In the genomic region with DNA sequence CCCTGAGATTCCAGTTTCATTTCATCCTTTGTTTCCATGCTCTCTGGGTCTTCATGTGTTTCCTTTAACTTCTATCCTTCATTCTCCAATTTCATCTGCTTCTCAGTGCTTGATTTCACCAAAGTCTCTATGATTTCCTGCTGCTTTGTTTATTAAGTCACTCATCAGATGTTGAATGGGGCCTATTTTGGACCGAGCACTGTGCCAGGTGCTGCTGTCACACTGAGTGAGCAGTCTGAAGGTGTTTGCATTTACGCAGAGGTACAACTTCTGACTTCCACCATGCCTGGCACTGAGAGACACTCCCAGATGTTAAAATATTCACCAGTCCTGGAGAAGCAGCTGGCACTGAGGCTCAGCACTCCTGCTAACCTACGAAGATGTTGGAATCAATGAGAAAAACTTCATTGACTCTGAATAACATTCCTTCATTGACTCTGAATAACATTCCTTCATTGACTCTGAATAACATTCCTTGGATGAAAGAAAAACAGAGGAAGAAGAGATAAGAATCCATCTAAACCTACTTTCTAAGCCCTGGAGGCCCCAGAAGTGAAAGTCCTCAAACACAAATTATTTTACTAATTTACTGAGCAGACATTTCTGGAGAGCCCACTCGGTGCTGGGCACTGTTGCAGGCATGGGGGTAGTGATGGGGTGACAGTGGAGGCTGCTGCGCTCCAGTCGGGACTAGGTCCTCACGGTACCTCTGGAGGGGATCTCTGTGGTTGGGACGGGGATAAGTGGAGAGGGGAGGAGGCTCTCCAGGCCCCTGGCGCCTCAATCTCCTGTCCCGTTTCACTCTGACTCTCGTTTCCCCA, we compare ENCODE assay signal across 1 cellular context.
TF ChIP-seq lines count a peak whose summit lies in the region.

No MANE protein-coding gene starts in this region.

TF ChIP-seq in WTC11, 78 proteins besides CTCF, POLR2A, EP300 and RAD21 (continued from another document):
- TF ChIP-seq, protein P1, sequence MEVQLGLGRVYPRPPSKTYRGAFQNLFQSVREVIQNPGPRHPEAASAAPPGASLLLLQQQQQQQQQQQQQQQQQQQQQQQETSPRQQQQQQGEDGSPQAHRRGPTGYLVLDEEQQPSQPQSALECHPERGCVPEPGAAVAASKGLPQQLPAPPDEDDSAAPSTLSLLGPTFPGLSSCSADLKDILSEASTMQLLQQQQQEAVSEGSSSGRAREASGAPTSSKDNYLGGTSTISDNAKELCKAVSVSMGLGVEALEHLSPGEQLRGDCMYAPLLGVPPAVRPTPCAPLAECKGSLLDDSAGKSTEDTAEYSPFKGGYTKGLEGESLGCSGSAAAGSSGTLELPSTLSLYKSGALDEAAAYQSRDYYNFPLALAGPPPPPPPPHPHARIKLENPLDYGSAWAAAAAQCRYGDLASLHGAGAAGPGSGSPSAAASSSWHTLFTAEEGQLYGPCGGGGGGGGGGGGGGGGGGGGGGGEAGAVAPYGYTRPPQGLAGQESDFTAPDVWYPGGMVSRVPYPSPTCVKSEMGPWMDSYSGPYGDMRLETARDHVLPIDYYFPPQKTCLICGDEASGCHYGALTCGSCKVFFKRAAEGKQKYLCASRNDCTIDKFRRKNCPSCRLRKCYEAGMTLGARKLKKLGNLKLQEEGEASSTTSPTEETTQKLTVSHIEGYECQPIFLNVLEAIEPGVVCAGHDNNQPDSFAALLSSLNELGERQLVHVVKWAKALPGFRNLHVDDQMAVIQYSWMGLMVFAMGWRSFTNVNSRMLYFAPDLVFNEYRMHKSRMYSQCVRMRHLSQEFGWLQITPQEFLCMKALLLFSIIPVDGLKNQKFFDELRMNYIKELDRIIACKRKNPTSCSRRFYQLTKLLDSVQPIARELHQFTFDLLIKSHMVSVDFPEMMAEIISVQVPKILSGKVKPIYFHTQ (CRISPR knock-in tag; IDR thresholded peaks at IDR 0.05): no peak
- TF ChIP-seq RELA (CRISPR knock-in tag; IDR thresholded peaks at IDR 0.05; ENCODE audit: borderline replicate concordance) (no peak), JAZF1 (CRISPR knock-in tag; IDR thresholded peaks at IDR 0.05) (no peak), MXD4 (CRISPR knock-in tag; IDR thresholded peaks at IDR 0.05; ENCODE audit: borderline replicate concordance) (0 out of 2 replicates have a peak, but pooled peaks have one; percentile 32), MYBL2 (CRISPR knock-in tag; IDR thresholded peaks at IDR 0.05) (no peak), CREM (CRISPR knock-in tag; IDR thresholded peaks at IDR 0.05) (no peak), RORB (CRISPR knock-in tag; IDR thresholded peaks at IDR 0.05) (no peak), GABPB1 (CRISPR knock-in tag; IDR thresholded peaks at IDR 0.05) (no peak), KAT7 (CRISPR knock-in tag; IDR thresholded peaks at IDR 0.05; ENCODE audit: borderline replicate concordance) (no peak), TEAD1 (CRISPR knock-in tag; IDR thresholded peaks at IDR 0.05) (peak; percentile 67; the same call in 1 of the 2 replicates), GTF2I (CRISPR knock-in tag; conservative IDR thresholded peaks at IDR 0.05) (no peak), ZNF121 (CRISPR knock-in tag; IDR thresholded peaks at IDR 0.05) (peak; percentile 99), ZNF396 (CRISPR knock-in tag; IDR thresholded peaks at IDR 0.05; ENCODE audit: borderline replicate concordance) (no peak), ZNF138 (CRISPR knock-in tag; conservative IDR thresholded peaks at IDR 0.05) (no peak), NR2C2 (CRISPR knock-in tag; IDR thresholded peaks at IDR 0.05) (no peak), GRHL2 (CRISPR knock-in tag; IDR thresholded peaks at IDR 0.05; ENCODE audit: insufficient replicate concordance, severe bottlenecking) (no peak), NR3C1 (CRISPR knock-in tag; conservative IDR thresholded peaks at IDR 0.05; ENCODE audit: low read depth) (no peak), ZNF219 (CRISPR knock-in tag; IDR thresholded peaks at IDR 0.05; ENCODE audit: borderline replicate concordance) (no peak), ZNF423 (CRISPR knock-in tag; IDR thresholded peaks at IDR 0.05) (0 out of 2 replicates have a peak, but pooled peaks have one; percentile 1), ZNF671 (CRISPR knock-in tag; IDR thresholded peaks at IDR 0.05) (no peak), NFATC4 (CRISPR knock-in tag; IDR thresholded peaks at IDR 0.05) (no peak), JUN (CRISPR knock-in tag; IDR thresholded peaks at IDR 0.05) (no peak), TP53 (CRISPR knock-in tag; IDR thresholded peaks at IDR 0.05) (no peak)
- TF ChIP-seq, protein P2, sequence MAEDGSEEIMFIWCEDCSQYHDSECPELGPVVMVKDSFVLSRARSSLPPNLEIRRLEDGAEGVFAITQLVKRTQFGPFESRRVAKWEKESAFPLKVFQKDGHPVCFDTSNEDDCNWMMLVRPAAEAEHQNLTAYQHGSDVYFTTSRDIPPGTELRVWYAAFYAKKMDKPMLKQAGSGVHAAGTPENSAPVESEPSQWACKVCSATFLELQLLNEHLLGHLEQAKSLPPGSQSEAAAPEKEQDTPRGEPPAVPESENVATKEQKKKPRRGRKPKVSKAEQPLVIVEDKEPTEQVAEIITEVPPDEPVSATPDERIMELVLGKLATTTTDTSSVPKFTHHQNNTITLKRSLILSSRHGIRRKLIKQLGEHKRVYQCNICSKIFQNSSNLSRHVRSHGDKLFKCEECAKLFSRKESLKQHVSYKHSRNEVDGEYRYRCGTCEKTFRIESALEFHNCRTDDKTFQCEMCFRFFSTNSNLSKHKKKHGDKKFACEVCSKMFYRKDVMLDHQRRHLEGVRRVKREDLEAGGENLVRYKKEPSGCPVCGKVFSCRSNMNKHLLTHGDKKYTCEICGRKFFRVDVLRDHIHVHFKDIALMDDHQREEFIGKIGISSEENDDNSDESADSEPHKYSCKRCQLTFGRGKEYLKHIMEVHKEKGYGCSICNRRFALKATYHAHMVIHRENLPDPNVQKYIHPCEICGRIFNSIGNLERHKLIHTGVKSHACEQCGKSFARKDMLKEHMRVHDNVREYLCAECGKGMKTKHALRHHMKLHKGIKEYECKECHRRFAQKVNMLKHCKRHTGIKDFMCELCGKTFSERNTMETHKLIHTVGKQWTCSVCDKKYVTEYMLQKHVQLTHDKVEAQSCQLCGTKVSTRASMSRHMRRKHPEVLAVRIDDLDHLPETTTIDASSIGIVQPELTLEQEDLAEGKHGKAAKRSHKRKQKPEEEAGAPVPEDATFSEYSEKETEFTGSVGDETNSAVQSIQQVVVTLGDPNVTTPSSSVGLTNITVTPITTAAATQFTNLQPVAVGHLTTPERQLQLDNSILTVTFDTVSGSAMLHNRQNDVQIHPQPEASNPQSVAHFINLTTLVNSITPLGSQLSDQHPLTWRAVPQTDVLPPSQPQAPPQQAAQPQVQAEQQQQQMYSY (CRISPR knock-in tag; IDR thresholded peaks at IDR 0.05): no peak
- TF ChIP-seq, protein P3, sequence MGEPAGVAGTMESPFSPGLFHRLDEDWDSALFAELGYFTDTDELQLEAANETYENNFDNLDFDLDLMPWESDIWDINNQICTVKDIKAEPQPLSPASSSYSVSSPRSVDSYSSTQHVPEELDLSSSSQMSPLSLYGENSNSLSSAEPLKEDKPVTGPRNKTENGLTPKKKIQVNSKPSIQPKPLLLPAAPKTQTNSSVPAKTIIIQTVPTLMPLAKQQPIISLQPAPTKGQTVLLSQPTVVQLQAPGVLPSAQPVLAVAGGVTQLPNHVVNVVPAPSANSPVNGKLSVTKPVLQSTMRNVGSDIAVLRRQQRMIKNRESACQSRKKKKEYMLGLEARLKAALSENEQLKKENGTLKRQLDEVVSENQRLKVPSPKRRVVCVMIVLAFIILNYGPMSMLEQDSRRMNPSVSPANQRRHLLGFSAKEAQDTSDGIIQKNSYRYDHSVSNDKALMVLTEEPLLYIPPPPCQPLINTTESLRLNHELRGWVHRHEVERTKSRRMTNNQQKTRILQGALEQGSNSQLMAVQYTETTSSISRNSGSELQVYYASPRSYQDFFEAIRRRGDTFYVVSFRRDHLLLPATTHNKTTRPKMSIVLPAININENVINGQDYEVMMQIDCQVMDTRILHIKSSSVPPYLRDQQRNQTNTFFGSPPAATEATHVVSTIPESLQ (CRISPR knock-in tag; IDR thresholded peaks at IDR 0.05): no peak
- TF ChIP-seq, protein P4, sequence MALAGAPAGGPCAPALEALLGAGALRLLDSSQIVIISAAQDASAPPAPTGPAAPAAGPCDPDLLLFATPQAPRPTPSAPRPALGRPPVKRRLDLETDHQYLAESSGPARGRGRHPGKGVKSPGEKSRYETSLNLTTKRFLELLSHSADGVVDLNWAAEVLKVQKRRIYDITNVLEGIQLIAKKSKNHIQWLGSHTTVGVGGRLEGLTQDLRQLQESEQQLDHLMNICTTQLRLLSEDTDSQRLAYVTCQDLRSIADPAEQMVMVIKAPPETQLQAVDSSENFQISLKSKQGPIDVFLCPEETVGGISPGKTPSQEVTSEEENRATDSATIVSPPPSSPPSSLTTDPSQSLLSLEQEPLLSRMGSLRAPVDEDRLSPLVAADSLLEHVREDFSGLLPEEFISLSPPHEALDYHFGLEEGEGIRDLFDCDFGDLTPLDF (CRISPR knock-in tag; IDR thresholded peaks at IDR 0.05): no peak
- TF ChIP-seq, protein P5, sequence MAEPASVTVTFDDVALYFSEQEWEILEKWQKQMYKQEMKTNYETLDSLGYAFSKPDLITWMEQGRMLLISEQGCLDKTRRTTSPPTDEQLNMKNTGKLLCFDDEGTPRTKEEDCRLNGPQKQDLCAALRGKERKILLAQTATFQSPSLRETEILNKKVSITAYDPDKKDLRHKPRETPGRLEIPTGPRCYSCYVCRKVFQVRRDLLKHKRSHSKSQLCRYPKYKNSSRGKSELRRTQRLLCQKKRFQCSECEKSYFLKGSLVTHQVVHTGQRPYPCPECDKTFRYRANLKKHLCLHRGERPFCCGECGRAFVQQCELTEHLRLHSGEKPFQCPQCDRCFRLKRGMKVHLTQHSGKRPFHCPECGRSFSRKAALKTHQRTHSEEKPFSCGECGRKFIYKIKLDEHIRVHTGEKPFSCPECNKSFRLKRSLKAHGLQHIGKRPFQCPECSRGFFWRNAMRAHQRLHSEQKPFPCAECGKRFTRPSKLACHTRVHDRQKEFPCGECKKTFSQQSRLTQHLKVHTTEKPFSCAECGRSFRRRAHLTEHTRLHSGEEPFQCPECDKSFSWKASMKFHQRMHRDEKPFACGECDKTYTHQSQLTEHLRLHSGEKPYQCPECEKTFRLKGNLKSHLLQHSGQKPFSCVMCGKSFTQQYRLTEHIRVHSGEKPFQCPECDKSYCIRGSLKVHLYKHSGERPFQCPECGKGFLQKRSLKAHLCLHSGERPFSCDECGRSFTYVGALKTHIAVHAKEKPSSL (CRISPR knock-in tag; conservative IDR thresholded peaks at IDR 0.05): no peak
- TF ChIP-seq, protein P6, sequence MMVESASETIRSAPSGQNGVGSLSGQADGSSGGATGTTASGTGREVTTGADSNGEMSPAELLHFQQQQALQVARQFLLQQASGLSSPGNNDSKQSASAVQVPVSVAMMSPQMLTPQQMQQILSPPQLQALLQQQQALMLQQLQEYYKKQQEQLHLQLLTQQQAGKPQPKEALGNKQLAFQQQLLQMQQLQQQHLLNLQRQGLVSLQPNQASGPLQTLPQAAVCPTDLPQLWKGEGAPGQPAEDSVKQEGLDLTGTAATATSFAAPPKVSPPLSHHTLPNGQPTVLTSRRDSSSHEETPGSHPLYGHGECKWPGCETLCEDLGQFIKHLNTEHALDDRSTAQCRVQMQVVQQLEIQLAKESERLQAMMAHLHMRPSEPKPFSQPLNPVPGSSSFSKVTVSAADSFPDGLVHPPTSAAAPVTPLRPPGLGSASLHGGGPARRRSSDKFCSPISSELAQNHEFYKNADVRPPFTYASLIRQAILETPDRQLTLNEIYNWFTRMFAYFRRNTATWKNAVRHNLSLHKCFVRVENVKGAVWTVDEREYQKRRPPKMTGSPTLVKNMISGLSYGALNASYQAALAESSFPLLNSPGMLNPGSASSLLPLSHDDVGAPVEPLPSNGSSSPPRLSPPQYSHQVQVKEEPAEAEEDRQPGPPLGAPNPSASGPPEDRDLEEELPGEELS (CRISPR knock-in tag; IDR thresholded peaks at IDR 0.05): no peak
- TF ChIP-seq, protein P7, sequence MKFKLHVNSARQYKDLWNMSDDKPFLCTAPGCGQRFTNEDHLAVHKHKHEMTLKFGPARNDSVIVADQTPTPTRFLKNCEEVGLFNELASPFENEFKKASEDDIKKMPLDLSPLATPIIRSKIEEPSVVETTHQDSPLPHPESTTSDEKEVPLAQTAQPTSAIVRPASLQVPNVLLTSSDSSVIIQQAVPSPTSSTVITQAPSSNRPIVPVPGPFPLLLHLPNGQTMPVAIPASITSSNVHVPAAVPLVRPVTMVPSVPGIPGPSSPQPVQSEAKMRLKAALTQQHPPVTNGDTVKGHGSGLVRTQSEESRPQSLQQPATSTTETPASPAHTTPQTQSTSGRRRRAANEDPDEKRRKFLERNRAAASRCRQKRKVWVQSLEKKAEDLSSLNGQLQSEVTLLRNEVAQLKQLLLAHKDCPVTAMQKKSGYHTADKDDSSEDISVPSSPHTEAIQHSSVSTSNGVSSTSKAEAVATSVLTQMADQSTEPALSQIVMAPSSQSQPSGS (CRISPR knock-in tag; IDR thresholded peaks at IDR 0.05; ENCODE audit: borderline replicate concordance, low read depth): no peak
- TF ChIP-seq, protein P8, sequence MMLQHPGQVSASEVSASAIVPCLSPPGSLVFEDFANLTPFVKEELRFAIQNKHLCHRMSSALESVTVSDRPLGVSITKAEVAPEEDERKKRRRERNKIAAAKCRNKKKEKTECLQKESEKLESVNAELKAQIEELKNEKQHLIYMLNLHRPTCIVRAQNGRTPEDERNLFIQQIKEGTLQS (CRISPR knock-in tag; conservative IDR thresholded peaks at IDR 0.05): no peak
- TF ChIP-seq, protein P9, sequence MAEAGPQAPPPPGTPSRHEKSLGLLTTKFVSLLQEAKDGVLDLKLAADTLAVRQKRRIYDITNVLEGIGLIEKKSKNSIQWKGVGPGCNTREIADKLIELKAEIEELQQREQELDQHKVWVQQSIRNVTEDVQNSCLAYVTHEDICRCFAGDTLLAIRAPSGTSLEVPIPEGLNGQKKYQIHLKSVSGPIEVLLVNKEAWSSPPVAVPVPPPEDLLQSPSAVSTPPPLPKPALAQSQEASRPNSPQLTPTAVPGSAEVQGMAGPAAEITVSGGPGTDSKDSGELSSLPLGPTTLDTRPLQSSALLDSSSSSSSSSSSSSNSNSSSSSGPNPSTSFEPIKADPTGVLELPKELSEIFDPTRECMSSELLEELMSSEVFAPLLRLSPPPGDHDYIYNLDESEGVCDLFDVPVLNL (CRISPR knock-in tag; IDR thresholded peaks at IDR 0.05; ENCODE audit: borderline replicate concordance, low read depth): no peak
- TF ChIP-seq, protein P10, sequence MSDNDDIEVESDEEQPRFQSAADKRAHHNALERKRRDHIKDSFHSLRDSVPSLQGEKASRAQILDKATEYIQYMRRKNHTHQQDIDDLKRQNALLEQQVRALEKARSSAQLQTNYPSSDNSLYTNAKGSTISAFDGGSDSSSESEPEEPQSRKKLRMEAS (CRISPR knock-in tag; IDR thresholded peaks at IDR 0.05): peak; percentile 27; the same call in 1 of the 2 replicates
